ENCODE assay signal across 20 cellular contexts in genomic region chr2:110731064-110731463, GRCh38. TPM values are rescaled to one million over a fixed set of nuclear protein-coding genes. Genes with fewer than 3 reads are reported as not detected.
DNase-seq lines count a peak whose midpoint lies in the region; ATAC-seq and TF ChIP-seq lines count a peak whose summit lies in the region.
"Had no signal": no experiment of that assay in that cellular context is flagged by ENCODE, and none has a peak within 500 bp of the region (broad histone marks: within the 10 kb centered on the region; RNA-seq: fewer than 3 reads in every experiment).

No MANE protein-coding gene starts in this region.

- H3K18ac ChIP-seq in H9 (ENCODE audit: insufficient read length, low read depth, low read length), result no peak overlapping the region

- DNase-seq in H9 (no peak), T-helper 17 cell (no peak), lower leg skin (ENCODE audit: low spot score in 2 of 2) (no peak), CD1c-positive myeloid dendritic cell (ENCODE audit: extremely low spot score) (no peak), T-helper 9 cell (no peak)
- DNase-seq in stimulated activated CD4-positive, alpha-beta T cell treated with anti-CD3 and anti-CD28 coated beads, Interleukin-15, amount 100 ng/mL, for 24 hours, result no peak
- DNase-seq: activated naive CD8-positive, alpha-beta T cell treated with anti-CD3 and anti-CD28 coated beads for 36 hours; activated T-cell treated with anti-CD3 and anti-CD28 coated beads, Interleukin-2, amount 50 U/mL, for 48 hours; COR-L47; dermis blood vessel endothelial cell; gastrocnemius medialis; sigmoid colon; stimulated activated CD4-positive, alpha-beta T cell treated with anti-CD3 and anti-CD28 coated beads, Interleukin-1b, Interleukin-23, amount 100 ng/mL, for 48 hours; upper lobe of left lung had no signal

- H3K9me3 ChIP-seq in BLaER1 treated with 17β-estradiol and CSF1 and Interleukin-3, amounts not matched to agents 10 nM and 100 nM (replicated peaks in 1 of 11), result peaks cover 0 to 25% (median 14%) of the 10 kb centered on the region in 11 experiments; a peak in 16 of 22 replicates
- H3K9me3 ChIP-seq in H9 (ENCODE audit: control insufficient read depth, low read depth, low read length), result no peaks in the 10 kb centered on the region
- no peaks in the 10 kb centered on the region for H3K9me3 ChIP-seq in T-helper 17 cell (ENCODE audit: control insufficient read depth, low read length, poor library complexity, severe bottlenecking)
- no peaks in the 10 kb centered on the region for H3K9me3 ChIP-seq in iPS-20b (ENCODE audit: insufficient read depth, low read depth, low read length)
- H3K9me3 ChIP-seq: gastrocnemius medialis, upper lobe of left lung had no signal

- no peak overlapping the region for H2BK120ac ChIP-seq in H9 (ENCODE audit: low read depth, low read length, poor library complexity, severe bottlenecking)

- no peak overlapping the region for H2BK15ac ChIP-seq in H9 (ENCODE audit: low read depth, low read length)

- TF ChIP-seq POLR2A in lower leg skin (IDR thresholded peaks at IDR 0.05), result no peak

- H4K5ac ChIP-seq in H9 (ENCODE audit: insufficient read length, low read depth, low read length), result no peak overlapping the region

- no peaks in the 10 kb centered on the region for H3K79me1 ChIP-seq in H9 (ENCODE audit: insufficient read depth, low read depth, low read length, poor library complexity, severe bottlenecking)

- H3K27ac ChIP-seq in BLaER1 treated with 17β-estradiol and CSF1 and Interleukin-3, amounts not matched to agents 10 nM and 100 nM, result no peak overlapping the region
- peak overlapping the region; percentile 40 for H3K27ac ChIP-seq in H9 (ENCODE audit: insufficient read length, low read depth, low read length)
- no peak overlapping the region for H3K27ac ChIP-seq in iPS-20b (ENCODE audit: low read length)
- H3K27ac ChIP-seq: gastrocnemius medialis, sigmoid colon had no signal

- H2BK5ac ChIP-seq in H9 (ENCODE audit: insufficient read length, low read length), result no peak overlapping the region

- H3K4me2 ChIP-seq in BLaER1 treated with 17β-estradiol and CSF1 and Interleukin-3, amounts not matched to agents 10 nM and 100 nM, result peak overlapping the region in 9 of 11 experiments; percentile 4 to 74 (median 58); a peak in 16 of 22 replicates
- H3K4me2 ChIP-seq in H9 (ENCODE audit: insufficient read depth, insufficient read length, low read length), result peak overlapping the region; percentile 20

- no peaks in the 10 kb centered on the region for H3K36me3 ChIP-seq in BLaER1 treated with 17β-estradiol and CSF1 and Interleukin-3, amounts not matched to agents 10 nM and 100 nM
- no peaks in the 10 kb centered on the region for H3K36me3 ChIP-seq in iPS-20b (ENCODE audit: insufficient read depth, low read depth, low read length)
- H3K36me3 ChIP-seq: gastrocnemius medialis, sigmoid colon, upper lobe of left lung had no signal

- H3K14ac ChIP-seq in H9 (ENCODE audit: insufficient read depth, low read length), result no peak overlapping the region

- H3K9ac ChIP-seq in BLaER1 treated with 17β-estradiol and CSF1 and Interleukin-3, amounts not matched to agents 10 nM and 100 nM, result no peak overlapping the region
- H3K9ac ChIP-seq in H9 (ENCODE audit: extremely low read depth, insufficient read length, low read length), result no peak overlapping the region
- H3K9ac ChIP-seq in iPS-20b (ENCODE audit: low read depth, low read length), result peak overlapping the region; percentile 46; the same call in 1 of the 2 replicates

- no peak overlapping the region for H3K23ac ChIP-seq in H9 (ENCODE audit: insufficient read length, low read depth, low read length)

- no peak overlapping the region for H2AFZ ChIP-seq in H9 (ENCODE audit: low read length)

- no peak overlapping the region for H3K4me3 ChIP-seq in BLaER1 treated with 17β-estradiol and CSF1 and Interleukin-3, amounts not matched to agents 10 nM and 100 nM
- H3K4me3 ChIP-seq in iPS-20b (ENCODE audit: low read length), result peak overlapping the region; percentile 77
- H3K4me3 ChIP-seq in lower leg skin (ENCODE audit: low read depth, poor library complexity, severe bottlenecking), result no peak overlapping the region
- H3K4me3 ChIP-seq: gastrocnemius medialis, sigmoid colon had no signal

- H4K20me1 ChIP-seq in BLaER1 treated with 17β-estradiol and CSF1 and Interleukin-3, amounts not matched to agents 10 nM and 100 nM, result no peaks in the 10 kb centered on the region; a peak in 1 of 22 replicates
- no peaks in the 10 kb centered on the region for H4K20me1 ChIP-seq in H9 (ENCODE audit: control insufficient read depth, insufficient read depth, insufficient read length)

- H3T11ph ChIP-seq in H9 (ENCODE audit: low read length), result no peak overlapping the region

- H3K36me3 Mint-ChIP-seq in H9 (ENCODE audit: insufficient read depth in 1 of 3, low read depth in 3 of 3), result peaks cover 7 to 28% (median 8%) of the 10 kb centered on the region in 3 experiments
- H3K36me3 Mint-ChIP-seq in T-helper 17 cell (ENCODE audit: low read depth), result peaks cover 2% of the 10 kb centered on the region
- H3K36me3 Mint-ChIP-seq: activated naive CD8-positive, alpha-beta T cell treated with anti-CD3 and anti-CD28 coated beads for 36 hours had no signal

- H4K8ac ChIP-seq in H9 (replicated peaks; ENCODE audit: insufficient read length, low read depth, low read length), result no peak overlapping the region

- H3K4me1 Mint-ChIP-seq in H9 (peaks cover 68 to 72% of the 10 kb centered on the region in 2 experiments), T-helper 17 cell (peaks cover 11% of the 10 kb centered on the region)

- WGBS in H9 (ENCODE audit: extremely low coverage, insufficient read length, low lambda C conversion rate), result no CpG with 5 or more reads among the region's 5 CpGs
- 90 to 94% methylated on average over 5 of the region's 5 CpGs for WGBS in lower leg skin, 2 donors

- H3K4me1 ChIP-seq in BLaER1 treated with 17β-estradiol and CSF1 and Interleukin-3, amounts not matched to agents 10 nM and 100 nM, result peaks cover 5 to 32% (median 20%) of the 10 kb centered on the region in 10 experiments; a peak in 19 of 20 replicates
- H3K4me1 ChIP-seq in H9 (ENCODE audit: insufficient read depth, low read length) (peaks cover 15% of the 10 kb centered on the region), iPS-20b (ENCODE audit: insufficient read depth, low read length) (peaks cover 37% of the 10 kb centered on the region)

- no peak overlapping the region for H2AK5ac ChIP-seq in H9 (ENCODE audit: insufficient read length, low read length)

- no peak overlapping the region for H4K91ac ChIP-seq in H9 (ENCODE audit: insufficient read length, low read depth, low read length)

- H3K56ac ChIP-seq in H9 (ENCODE audit: insufficient read length, low read depth, low read length), result no peak overlapping the region

- H3K27ac Mint-ChIP-seq in H9, result peak overlapping the region in 2 of 3 experiments; percentile 22 to 24; a peak in 2 of 7 replicates
- no peak overlapping the region for H3K27ac Mint-ChIP-seq in T-helper 17 cell
- H3K27ac Mint-ChIP-seq: activated naive CD8-positive, alpha-beta T cell treated with anti-CD3 and anti-CD28 coated beads for 36 hours; stimulated activated naive CD8-positive, alpha-beta T cell treated with anti-CD3 and anti-CD28 coated beads, Interleukin-15, Interleukin-2, amounts not matched to agents 100 ng/mL and 50 ng/mL, for 24 hours had no signal

- H3K4ac ChIP-seq in H9 (ENCODE audit: low read depth, low read length), result no peak overlapping the region

- no peak overlapping the region for H2BK20ac ChIP-seq in H9 (ENCODE audit: low read depth, low read length, poor library complexity, severe bottlenecking)

- peaks cover 2 to 4% of the 10 kb centered on the region in 2 experiments; a peak in 4 of 5 replicates for H3K9me3 Mint-ChIP-seq in H9
- H3K9me3 Mint-ChIP-seq: activated naive CD8-positive, alpha-beta T cell treated with anti-CD3 and anti-CD28 coated beads for 36 hours; stimulated activated naive CD8-positive, alpha-beta T cell treated with anti-CD3 and anti-CD28 coated beads, Interleukin-15, Interleukin-2, amounts not matched to agents 100 ng/mL and 50 ng/mL, for 24 hours had no signal

- intact Hi-C loops in lower leg skin (cut with DNase I; ENCODE audit: low total_unique reads), result no loop called here

- H3K27me3 ChIP-seq in BLaER1 treated with 17β-estradiol and CSF1 and Interleukin-3, amounts not matched to agents 10 nM and 100 nM, result peaks cover 42 to 65% (median 57%) of the 10 kb centered on the region in 11 experiments
- peaks cover 3% of the 10 kb centered on the region; the same call in 1 of the 2 replicates for H3K27me3 ChIP-seq in H9 (ENCODE audit: insufficient read depth, low read length)
- peaks cover 51% of the 10 kb centered on the region for H3K27me3 ChIP-seq in iPS-20b (ENCODE audit: insufficient read depth, low read length)

- peaks cover 8% of the 10 kb centered on the region for H3K23me2 ChIP-seq in H9 (ENCODE audit: insufficient read length, low read depth, low read length, poor library complexity, severe bottlenecking)

- no peaks in the 10 kb centered on the region for H3K79me2 ChIP-seq in H9 (ENCODE audit: insufficient read depth, low read length)

- ATAC-seq in T-helper 17 cell, result no peak
- ATAC-seq: gastrocnemius medialis had no signal

- H3K4me3 Mint-ChIP-seq in H9 (peak overlapping the region; percentile 81 to 91), T-helper 17 cell (peak overlapping the region; percentile 83)
- H3K4me3 Mint-ChIP-seq: activated naive CD8-positive, alpha-beta T cell treated with anti-CD3 and anti-CD28 coated beads for 36 hours had no signal

- no peak for TF ChIP-seq CTCF in H9 (conservative IDR thresholded peaks at IDR 0.05)
- no peak for TF ChIP-seq CTCF in lower leg skin (IDR thresholded peaks at IDR 0.05)

- no peak overlapping the region for H2BK12ac ChIP-seq in H9 (ENCODE audit: insufficient read length, low read depth, low read length)

- H3K27me3 Mint-ChIP-seq in H9 (ENCODE audit: low read depth) (peaks cover 12% of the 10 kb centered on the region), T-helper 17 cell (peaks cover 64% of the 10 kb centered on the region)

RNA-seq across cellular contexts. Expression of gene ACOXL, which starts 1.3 kb away (rescaled TPM):
- total RNA-seq in H9 (2021), result 33.3 and 37.6 TPM in 2 replicates
- not detected for total RNA-seq in T-helper 17 cell
- total RNA-seq in lower leg skin, result not detected
- total RNA-seq: activated naive CD8-positive, alpha-beta T cell treated with anti-CD3 and anti-CD28 coated beads for 36 hours; dermis blood vessel endothelial cell; gastrocnemius medialis; HT1080; LHCN-M2; liver; sigmoid colon had no signal

RNA-seq across cellular contexts. Expression of gene BUB1, which starts 53.2 kb away (rescaled TPM):
- total RNA-seq in H9 (2021), result 129 and 144 TPM in 2 replicates
- 1 to 10 TPM; 3.2 to 8.6 TPM for total RNA-seq in T-helper 17 cell
- total RNA-seq in lower leg skin, result 1 to 10 TPM; 1.9 to 3.9 (median 3.0) TPM

Comparison
In these comparisons a context has a peak if more than half of its experiments do, and no peak if none do; other contexts are left out.
1. RNA of gene ACOXL, which starts 1.3 kb away (total RNA-seq): 33.3 to 37.6 TPM in H9; not detected in lower leg skin and not detected in T-helper 17 cell; every median in the first group is over 10 times any median in the second.
2. RNA of gene BUB1, which starts 53.2 kb away (total RNA-seq): 129 to 144 TPM in H9; 3.2 to 8.6 TPM in T-helper 17 cell and 1.9 to 3.9 TPM in lower leg skin; every median in the first group is over 10 times any median in the second.